In the genomic region with DNA sequence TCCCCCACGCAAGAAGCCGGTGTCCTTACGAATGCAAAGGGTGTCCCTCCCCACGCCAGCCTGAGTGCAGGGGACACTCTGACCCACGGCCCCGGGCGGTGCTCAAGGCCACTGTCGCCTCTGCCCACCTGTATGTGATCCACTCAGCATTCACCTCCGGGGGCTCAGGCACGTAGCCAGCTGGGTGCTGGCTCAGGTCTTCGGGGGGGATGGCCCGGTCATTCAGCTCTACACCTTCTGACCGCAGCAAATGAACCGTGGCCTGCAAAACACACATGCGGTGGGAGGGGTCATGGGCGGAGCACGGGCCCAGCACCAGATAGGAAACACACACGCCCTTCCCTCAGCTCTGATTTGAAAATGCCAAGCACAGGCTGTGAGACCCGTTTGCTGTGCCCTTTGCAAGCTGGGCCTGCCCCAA, we compare ENCODE assay signal across 1 cellular context.
TF ChIP-seq lines count a peak whose summit lies in the region.

No MANE protein-coding gene starts in this region.

TF ChIP-seq in SK-N-SH treated with all-trans-retinoic acid at 6 μM for 48 hours, 23 proteins besides CTCF, POLR2A, EP300 and RAD21 (continued from another document):
- TF ChIP-seq PATZ1 (CRISPR knock-in tag; IDR thresholded peaks at IDR 0.05; ENCODE audit: borderline replicate concordance) = no peak
TF ChIP-seq in SK-N-SH treated with all-trans-retinoic acid at 6 μM for 48 hours: peak in this region for 0.
